Comparison of ENCODE assay signal across 22 cellular contexts in genomic region chr19:5337126-5337525, GRCh38. TPM values are rescaled to one million over a fixed set of nuclear protein-coding genes. Genes with fewer than 3 reads are reported as not detected.
"Had no signal": no experiment of that assay in that cellular context is flagged by ENCODE, and none has a peak within 500 bp of the region (broad histone marks: within the 10 kb centered on the region; RNA-seq: fewer than 3 reads in every experiment).

No MANE protein-coding gene starts in this region.

- H3K27me3 ChIP-seq: pancreas had no signal

- H3K4me3 Mint-ChIP-seq: natural killer cell had no signal

- ATAC-seq: esophagus mucosa; gastrocnemius medialis; heart right ventricle; natural killer cell; pancreas; stimulated activated memory B cell treated with anti-CD40 and anti-IgM and Interleukin-4, amounts not matched to agents 10 μg/mL and 1 μg/mL and 100 μg/mL, for 72 hours had no signal

- H3K36me3 Mint-ChIP-seq: natural killer cell had no signal

- H3K27ac ChIP-seq: ascending aorta, breast epithelium, gastrocnemius medialis, heart right ventricle, pancreas, sigmoid colon had no signal

- DNase-seq: activated CD4-positive, alpha-beta T cell treated with anti-CD3 and anti-CD28 coated beads, Interleukin-2, amount 50 U/mL, for 1 hour; activated CD4-positive, CD25-positive, alpha-beta regulatory T cell treated with anti-CD3 and anti-CD28 coated beads, Interleukin-2, amount 50 U/mL, for 72 hours; activated CD8-positive, alpha-beta memory T cell treated with anti-CD3 and anti-CD28 coated beads for 24 hours; activated CD8-positive, alpha-beta memory T cell treated with anti-CD3 and anti-CD28 coated beads, Interleukin-2, amount 50 U/mL, for 48 hours; activated effector memory CD4-positive, alpha-beta T cell treated with Interleukin-2 at 50 U/mL for 16 hours; activated naive CD4-positive, alpha-beta T cell treated with anti-CD3 and anti-CD28 coated beads, Interleukin-2, amount 50 U/mL, for 16 hours; activated T-cell treated with anti-CD3 and anti-CD28 coated beads, Interleukin-2, amount 50 U/mL, for 48 hours; cerebellar nuclear complex; cortex of kidney; effector CD8-positive, alpha-beta T cell; gastrocnemius medialis; heart right ventricle; kidney glomerular epithelial cell; natural killer cell; pancreas; sigmoid colon; stimulated activated CD4-positive, alpha-beta T cell treated with anti-CD3 and anti-CD28 coated beads, Interleukin-4, amount 100 ng/mL, for 4 hours had no signal

- H3K9me3 ChIP-seq: ascending aorta, breast epithelium, gastrocnemius medialis, heart right ventricle, pancreas, sigmoid colon had no signal

- H3K36me3 ChIP-seq: ascending aorta, breast epithelium, gastrocnemius medialis, heart right ventricle, pancreas, sigmoid colon had no signal

- H3K4me3 ChIP-seq: ascending aorta, breast epithelium, gastrocnemius medialis, heart right ventricle, pancreas, sigmoid colon had no signal

- H3K27ac Mint-ChIP-seq: natural killer cell; stimulated activated memory B cell treated with anti-CD40 and anti-IgM and Interleukin-4, amounts not matched to agents 10 μg/mL and 1 μg/mL and 100 μg/mL, for 72 hours had no signal

RNA-seq across cellular contexts. Expression of gene PTPRS, which starts 3.5 kb away (rescaled TPM):
- total RNA-seq: T-helper 1 cell treated with Interleukin-12 subunit alpha and Interleukin-12 subunit beta and Interleukin-4 antibody, amounts not matched to agents 30 ng/mL and 1 ng/mL, for 36 hours had no signal
